1 cellular context compared by ENCODE assay signal in the genomic region with DNA sequence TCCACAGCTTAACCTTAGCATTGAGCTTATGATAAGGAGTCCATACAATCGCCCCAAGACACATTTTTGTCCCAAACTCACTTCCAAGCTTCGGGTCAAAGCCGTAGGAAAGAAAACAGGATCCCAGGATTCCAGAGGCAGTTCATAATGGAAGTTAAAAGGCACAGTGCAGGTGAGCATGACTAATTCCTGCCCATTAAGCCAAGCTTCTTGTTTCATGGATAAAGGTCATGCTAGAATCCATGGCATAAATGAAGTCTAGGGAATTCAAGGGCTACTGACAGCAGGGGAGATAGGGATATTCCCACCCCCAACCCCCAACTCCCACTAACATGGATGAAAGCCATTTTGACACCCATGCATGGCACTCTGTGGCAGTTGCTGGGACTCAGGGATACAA.
TF ChIP-seq lines count a peak whose summit lies in the region.

No MANE protein-coding gene starts in this region.

TF ChIP-seq in HepG2, 621 proteins besides CTCF, POLR2A, EP300 and RAD21:
- TF ChIP-seq ZFY (CRISPR knock-in tag; IDR thresholded peaks at IDR 0.05) (no peak), ZNF552 (CRISPR knock-in tag; IDR thresholded peaks at IDR 0.05; ENCODE audit: borderline replicate concordance) (no peak), ZNF616 (CRISPR knock-in tag; IDR thresholded peaks at IDR 0.05; ENCODE audit: low read depth) (peak; percentile 99)
